21 cellular contexts compared by ENCODE assay signal in genomic region chr1:99217599-99217998, GRCh38. TPM values are rescaled to one million over a fixed set of nuclear protein-coding genes. Genes with fewer than 3 reads are reported as not detected.
DNase-seq lines count a peak whose midpoint lies in the region; ATAC-seq and TF ChIP-seq lines count a peak whose summit lies in the region.
"Had no signal": no experiment of that assay in that cellular context is flagged by ENCODE, and none has a peak within 500 bp of the region (broad histone marks: within the 10 kb centered on the region; RNA-seq: fewer than 3 reads in every experiment).

No MANE protein-coding gene starts in this region.

- H2BK15ac ChIP-seq in H9 (ENCODE audit: low read depth, low read length), result no peak overlapping the region

- H3K4me1 Mint-ChIP-seq in H9 (peaks cover 9 to 12% of the 10 kb centered on the region in 2 experiments), endodermal cell (peaks cover 14% of the 10 kb centered on the region), mesothelial cell of epicardium (peaks cover 8% of the 10 kb centered on the region)
- H3K4me1 Mint-ChIP-seq: CD4-positive, CD25-positive, alpha-beta regulatory T cell had no signal

- no peak overlapping the region for H4K8ac ChIP-seq in H9 (replicated peaks; ENCODE audit: insufficient read length, low read depth, low read length)

- no peak overlapping the region for H3K9ac ChIP-seq in H9 (ENCODE audit: extremely low read depth, insufficient read length, low read length)
- no peak overlapping the region for H3K9ac ChIP-seq in endodermal cell (ENCODE audit: extremely low read depth, low read length, poor library complexity, severe bottlenecking)
- H3K9ac ChIP-seq: GM23248 had no signal

- no peak overlapping the region for H3K4me3 ChIP-seq in endodermal cell (ENCODE audit: low read length)
- H3K4me3 ChIP-seq: GM23248 had no signal

- TF ChIP-seq CTCF in H9 (conservative IDR thresholded peaks at IDR 0.05) (no peak), endodermal cell (conservative IDR thresholded peaks at IDR 0.05) (no peak), mesothelial cell of epicardium (IDR thresholded peaks at IDR 0.05; ENCODE audit: unreplicated experiment) (no peak)

- no peak overlapping the region for H3K4me2 ChIP-seq in H9 (ENCODE audit: insufficient read depth, insufficient read length, low read length)

- intact Hi-C loops in left colon (cut with DNase I, micrococcal nuclease), result no loop called here

- H3K56ac ChIP-seq in H9 (ENCODE audit: insufficient read length, low read depth, low read length), result no peak overlapping the region

- H3K79me2 ChIP-seq in H9 (ENCODE audit: insufficient read depth, low read length), result no peaks in the 10 kb centered on the region

- no peak overlapping the region for H3K18ac ChIP-seq in H9 (ENCODE audit: insufficient read length, low read depth, low read length)

- H3K4me1 ChIP-seq in H9 (ENCODE audit: insufficient read depth, low read length) (no peaks in the 10 kb centered on the region; the same call in 1 of the 2 replicates), endodermal cell (ENCODE audit: control insufficient read depth, insufficient read depth, low read length) (no peaks in the 10 kb centered on the region)

- peak; percentile 74 for DNase-seq in D341Med (ENCODE audit: low spot score)
- DNase-seq in H9, result peak; percentile 30
- peak; percentile 70 for DNase-seq in endodermal cell
- DNase-seq in mesothelial cell of epicardium (ENCODE audit: low spot score in 2 of 2, unreplicated experiment in 2 of 2), result no peak
- DNase-seq in kidney tubule cell (ENCODE audit: low spot score), result no peak
- no peak for DNase-seq in MV-4-11 (lab: John Stamatoyannopoulos, UW)
- DNase-seq in left colon, result no peak
- DNase-seq: CD4-positive, CD25-positive, alpha-beta regulatory T cell; GDM1; GM23248; Karpas-422; NCI-H1417 treated with DMSO at 0.1 percent for 48 hours; NCI-H187; OCI-M1; Right ventricle myocardium superior had no signal

- no peak overlapping the region for H4K91ac ChIP-seq in H9 (ENCODE audit: insufficient read length, low read depth, low read length)

- H3K23ac ChIP-seq in H9 (ENCODE audit: insufficient read length, low read depth, low read length), result no peak overlapping the region

- no peak for ATAC-seq in left colon

- H3K27ac ChIP-seq in H9 (ENCODE audit: insufficient read length, low read depth, low read length), result no peak overlapping the region
- no peak overlapping the region for H3K27ac ChIP-seq in endodermal cell (ENCODE audit: low read depth, low read length)
- H3K27ac ChIP-seq: GM23248 had no signal

- H3K14ac ChIP-seq in H9 (ENCODE audit: insufficient read depth, low read length), result no peak overlapping the region; the same call in 1 of the 2 replicates

- no peaks in the 10 kb centered on the region for H3K23me2 ChIP-seq in H9 (ENCODE audit: insufficient read length, low read depth, low read length, poor library complexity, severe bottlenecking)

- H3K27ac Mint-ChIP-seq in H9, result no peak overlapping the region; a peak in 1 of 7 replicates
- H3K27ac Mint-ChIP-seq in endodermal cell, result no peak overlapping the region
- H3K27ac Mint-ChIP-seq in mesothelial cell of epicardium, result peak overlapping the region; percentile 80
- H3K27ac Mint-ChIP-seq: CD4-positive, CD25-positive, alpha-beta regulatory T cell; IgD-negative memory B cell had no signal

- H3K36me3 ChIP-seq in endodermal cell (ENCODE audit: control insufficient read depth, insufficient read depth, low read length), result no peaks in the 10 kb centered on the region

- H2BK20ac ChIP-seq in H9 (ENCODE audit: low read depth, low read length, poor library complexity, severe bottlenecking), result no peak overlapping the region

- H3K4me3 Mint-ChIP-seq in H9 (no peak overlapping the region), endodermal cell (no peak overlapping the region), mesothelial cell of epicardium (no peak overlapping the region)
- H3K4me3 Mint-ChIP-seq: CD4-positive, CD25-positive, alpha-beta regulatory T cell; IgD-negative memory B cell had no signal

- H3K9me3 Mint-ChIP-seq in H9, result peaks cover 4 to 7% of the 10 kb centered on the region in 2 experiments; a peak in 4 of 5 replicates
- H3K9me3 Mint-ChIP-seq in endodermal cell, result peaks cover 14% of the 10 kb centered on the region
- peaks cover 20% of the 10 kb centered on the region for H3K9me3 Mint-ChIP-seq in mesothelial cell of epicardium
- H3K9me3 Mint-ChIP-seq: IgD-negative memory B cell had no signal

- H3K79me1 ChIP-seq in H9 (ENCODE audit: insufficient read depth, low read depth, low read length, poor library complexity, severe bottlenecking), result no peaks in the 10 kb centered on the region

- peaks cover 0 to 6% (median 0%) of the 10 kb centered on the region in 3 experiments; a peak in 1 of 7 replicates for H3K36me3 Mint-ChIP-seq in H9 (ENCODE audit: insufficient read depth in 1 of 3, low read depth in 3 of 3)
- H3K36me3 Mint-ChIP-seq in endodermal cell (ENCODE audit: low read depth), result no peaks in the 10 kb centered on the region
- H3K36me3 Mint-ChIP-seq in mesothelial cell of epicardium, result no peaks in the 10 kb centered on the region
- H3K36me3 Mint-ChIP-seq: CD4-positive, CD25-positive, alpha-beta regulatory T cell; IgD-negative memory B cell had no signal

- no peak overlapping the region for H3T11ph ChIP-seq in H9 (ENCODE audit: low read length)

- H3K4ac ChIP-seq in H9 (ENCODE audit: low read depth, low read length), result no peak overlapping the region

- H3K27me3 Mint-ChIP-seq in H9 (ENCODE audit: low read depth), result no peaks in the 10 kb centered on the region; the same call in 1 of the 2 replicates
- H3K27me3 Mint-ChIP-seq in endodermal cell (ENCODE audit: insufficient read depth), result peaks cover 88% of the 10 kb centered on the region
- H3K27me3 Mint-ChIP-seq in mesothelial cell of epicardium (ENCODE audit: low read depth), result no peaks in the 10 kb centered on the region
- H3K27me3 Mint-ChIP-seq: CD4-positive, CD25-positive, alpha-beta regulatory T cell; IgD-negative memory B cell had no signal

- H3K27me3 ChIP-seq in H9 (ENCODE audit: insufficient read depth, low read length), result no peaks in the 10 kb centered on the region
- peaks cover 77% of the 10 kb centered on the region for H3K27me3 ChIP-seq in endodermal cell (ENCODE audit: control insufficient read depth, insufficient read depth, low read length, poor library complexity, severe bottlenecking)

- no peak overlapping the region for H2BK5ac ChIP-seq in H9 (ENCODE audit: insufficient read length, low read length)

- H2AK5ac ChIP-seq in H9 (ENCODE audit: insufficient read length, low read length), result no peak overlapping the region

- H3K9me3 ChIP-seq in H9 (ENCODE audit: control insufficient read depth, low read depth, low read length) (no peaks in the 10 kb centered on the region), endodermal cell (ENCODE audit: control insufficient read depth, low read length) (peaks cover 25% of the 10 kb centered on the region)

- H2AFZ ChIP-seq in H9 (ENCODE audit: low read length), result no peak overlapping the region
- H2AFZ ChIP-seq: GM23248 had no signal

- H2BK12ac ChIP-seq in H9 (ENCODE audit: insufficient read length, low read depth, low read length), result no peak overlapping the region

- WGBS in H9 (ENCODE audit: extremely low coverage, insufficient read length, low lambda C conversion rate), result no CpG with 5 or more reads among the region's 4 CpGs
- 23% methylated on average over 4 of the region's 4 CpGs; no CpG with 5 or more reads in 1 of the 2 experiments for WGBS in endodermal cell (ENCODE audit: insufficient coverage in 1 of 2, insufficient read length in 1 of 2), 2 experiments

- H2BK120ac ChIP-seq in H9 (ENCODE audit: low read depth, low read length, poor library complexity, severe bottlenecking), result no peak overlapping the region

- no peak overlapping the region for H4K5ac ChIP-seq in H9 (ENCODE audit: insufficient read length, low read depth, low read length)

- H4K20me1 ChIP-seq in H9 (ENCODE audit: control insufficient read depth, insufficient read depth, insufficient read length), result no peaks in the 10 kb centered on the region

RNA-seq across cellular contexts. Expression of gene PLPPR4, which starts 46.7 kb away (rescaled TPM):
- total RNA-seq in H9 (2021), result 0.31 and 0.39 TPM in 2 replicates
- total RNA-seq in endodermal cell, result under 1 TPM in 1 of 2 donors, not detected in 1; 0.20 TPM
- 0.36 TPM for polyA plus RNA-seq in endodermal cell (2013, experiment 1 of 2)
- polyA plus RNA-seq in endodermal cell (2013, experiment 2 of 2), result 0.29 TPM
- 0.13 to 0.16 TPM (median 0.14 TPM) in 3 replicates for total RNA-seq in mesothelial cell of epicardium
- total RNA-seq in left colon, result under 1 TPM; 0.12 to 0.20 TPM
- total RNA-seq: A673; CD4-positive, CD25-positive, alpha-beta regulatory T cell; MCF 10A; NCI-H460; SK-MEL-5; T-helper 1 cell treated with Interleukin-12 subunit alpha and Interleukin-12 subunit beta and Interleukin-4 antibody, amounts not matched to agents 30 ng/mL and 1 ng/mL, for 36 hours had no signal
- polyA plus RNA-seq: CD4-positive, CD25-positive, alpha-beta regulatory T cell; IgD-negative memory B cell had no signal

Comparison
In these comparisons a context has a peak if more than half of its experiments do, and no peak if none do; other contexts are left out.
1. DNase-seq: peak in D341Med (single experiment), H9 (single experiment) and endodermal cell (single experiment); none in mesothelial cell of epicardium (0 of 2), kidney tubule cell (single experiment), MV-4-11 (single experiment) and left colon (0 of 2).